ENCODE assay signal across 2 cellular contexts in the genomic region with DNA sequence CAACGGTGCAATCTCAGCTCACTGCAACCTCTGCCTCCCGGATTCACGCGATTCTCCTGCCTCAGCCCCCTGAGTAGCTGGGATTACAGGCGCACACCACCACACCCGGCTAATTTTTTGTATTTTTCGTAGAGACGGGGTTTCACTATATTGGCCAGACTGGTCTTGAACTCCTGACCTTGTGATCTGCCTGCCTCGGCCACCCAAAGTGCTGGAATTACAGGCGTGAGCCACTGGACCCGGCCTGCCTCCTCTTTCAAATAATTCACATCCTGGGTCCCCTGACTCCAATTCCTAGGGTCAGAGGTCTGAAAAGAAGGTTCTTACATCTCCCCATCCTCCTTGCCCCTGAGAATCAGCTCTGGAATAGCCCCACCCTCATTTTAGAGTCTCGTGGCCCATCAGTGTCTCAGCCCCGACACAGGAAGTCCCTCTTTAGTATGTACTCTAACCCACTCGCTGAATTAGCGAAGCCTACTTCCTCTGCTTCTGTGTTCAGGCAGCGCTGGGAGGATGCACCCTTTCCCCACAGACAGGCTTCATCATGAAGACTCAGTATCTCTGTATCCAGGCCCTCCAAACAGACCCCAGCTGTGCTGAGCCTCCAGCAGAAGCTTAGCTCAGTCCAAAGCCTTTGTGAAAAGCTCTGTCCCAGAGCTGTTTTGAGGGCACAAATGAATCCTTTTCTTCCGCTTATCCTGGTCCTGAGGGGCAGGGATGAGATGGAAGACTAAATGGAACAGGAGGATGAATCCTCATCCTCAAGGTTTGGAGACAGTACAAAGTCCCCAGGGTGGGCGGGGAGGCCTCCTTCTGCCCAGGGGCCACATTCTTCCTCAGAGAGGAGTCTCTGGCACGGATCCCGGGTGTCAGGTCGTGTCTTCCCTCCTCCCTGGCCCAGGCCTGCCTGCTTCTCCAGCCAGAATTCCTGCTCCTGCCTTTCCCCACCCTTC.
TF ChIP-seq lines count a peak whose summit lies in the region.

No MANE protein-coding gene starts in this region.

TF ChIP-seq in A549, 52 proteins besides CTCF, POLR2A, EP300 and RAD21:
- no peak for TF ChIP-seq ZNF302 (CRISPR knock-in tag; IDR thresholded peaks at IDR 0.05)
- no peak for TF ChIP-seq POLR2AphosphoS2 (conservative IDR thresholded peaks at IDR 0.05; ENCODE audit: low read length)
- TF ChIP-seq HOXA7 (CRISPR knock-in tag; IDR thresholded peaks at IDR 0.05), result no peak
- TF ChIP-seq MAZ (IDR thresholded peaks at IDR 0.05; ENCODE audit: borderline replicate concordance, low read depth, low read length), result no peak
- TF ChIP-seq TFCP2L1 (CRISPR knock-in tag; IDR thresholded peaks at IDR 0.05), result no peak
- TF ChIP-seq, protein P1, sequence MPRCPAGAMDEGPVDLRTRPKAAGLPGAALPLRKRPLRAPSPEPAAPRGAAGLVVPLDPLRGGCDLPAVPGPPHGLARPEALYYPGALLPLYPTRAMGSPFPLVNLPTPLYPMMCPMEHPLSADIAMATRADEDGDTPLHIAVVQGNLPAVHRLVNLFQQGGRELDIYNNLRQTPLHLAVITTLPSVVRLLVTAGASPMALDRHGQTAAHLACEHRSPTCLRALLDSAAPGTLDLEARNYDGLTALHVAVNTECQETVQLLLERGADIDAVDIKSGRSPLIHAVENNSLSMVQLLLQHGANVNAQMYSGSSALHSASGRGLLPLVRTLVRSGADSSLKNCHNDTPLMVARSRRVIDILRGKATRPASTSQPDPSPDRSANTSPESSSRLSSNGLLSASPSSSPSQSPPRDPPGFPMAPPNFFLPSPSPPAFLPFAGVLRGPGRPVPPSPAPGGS (IDR thresholded peaks at IDR 0.05), result no peak
- TF ChIP-seq RCOR1 (IDR thresholded peaks at IDR 0.05; ENCODE audit: low read depth, low read length), result no peak
- TF ChIP-seq, protein P2, sequence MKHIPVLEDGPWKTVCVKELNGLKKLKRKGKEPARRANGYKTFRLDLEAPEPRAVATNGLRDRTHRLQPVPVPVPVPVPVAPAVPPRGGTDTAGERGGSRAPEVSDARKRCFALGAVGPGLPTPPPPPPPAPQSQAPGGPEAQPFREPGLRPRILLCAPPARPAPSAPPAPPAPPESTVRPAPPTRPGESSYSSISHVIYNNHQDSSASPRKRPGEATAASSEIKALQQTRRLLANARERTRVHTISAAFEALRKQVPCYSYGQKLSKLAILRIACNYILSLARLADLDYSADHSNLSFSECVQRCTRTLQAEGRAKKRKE (CRISPR knock-in tag; IDR thresholded peaks at IDR 0.05; ENCODE audit: low read depth), result no peak
- TF ChIP-seq JUNB (IDR thresholded peaks at IDR 0.05), result no peak
- TF ChIP-seq, protein P3, sequence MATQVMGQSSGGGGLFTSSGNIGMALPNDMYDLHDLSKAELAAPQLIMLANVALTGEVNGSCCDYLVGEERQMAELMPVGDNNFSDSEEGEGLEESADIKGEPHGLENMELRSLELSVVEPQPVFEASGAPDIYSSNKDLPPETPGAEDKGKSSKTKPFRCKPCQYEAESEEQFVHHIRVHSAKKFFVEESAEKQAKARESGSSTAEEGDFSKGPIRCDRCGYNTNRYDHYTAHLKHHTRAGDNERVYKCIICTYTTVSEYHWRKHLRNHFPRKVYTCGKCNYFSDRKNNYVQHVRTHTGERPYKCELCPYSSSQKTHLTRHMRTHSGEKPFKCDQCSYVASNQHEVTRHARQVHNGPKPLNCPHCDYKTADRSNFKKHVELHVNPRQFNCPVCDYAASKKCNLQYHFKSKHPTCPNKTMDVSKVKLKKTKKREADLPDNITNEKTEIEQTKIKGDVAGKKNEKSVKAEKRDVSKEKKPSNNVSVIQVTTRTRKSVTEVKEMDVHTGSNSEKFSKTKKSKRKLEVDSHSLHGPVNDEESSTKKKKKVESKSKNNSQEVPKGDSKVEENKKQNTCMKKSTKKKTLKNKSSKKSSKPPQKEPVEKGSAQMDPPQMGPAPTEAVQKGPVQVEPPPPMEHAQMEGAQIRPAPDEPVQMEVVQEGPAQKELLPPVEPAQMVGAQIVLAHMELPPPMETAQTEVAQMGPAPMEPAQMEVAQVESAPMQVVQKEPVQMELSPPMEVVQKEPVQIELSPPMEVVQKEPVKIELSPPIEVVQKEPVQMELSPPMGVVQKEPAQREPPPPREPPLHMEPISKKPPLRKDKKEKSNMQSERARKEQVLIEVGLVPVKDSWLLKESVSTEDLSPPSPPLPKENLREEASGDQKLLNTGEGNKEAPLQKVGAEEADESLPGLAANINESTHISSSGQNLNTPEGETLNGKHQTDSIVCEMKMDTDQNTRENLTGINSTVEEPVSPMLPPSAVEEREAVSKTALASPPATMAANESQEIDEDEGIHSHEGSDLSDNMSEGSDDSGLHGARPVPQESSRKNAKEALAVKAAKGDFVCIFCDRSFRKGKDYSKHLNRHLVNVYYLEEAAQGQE (IDR thresholded peaks at IDR 0.05), result no peak
- no peak for TF ChIP-seq PHF8 (IDR thresholded peaks at IDR 0.05; ENCODE audit: borderline replicate concordance, low read depth)
- no peak for TF ChIP-seq HOXB13 (CRISPR knock-in tag; IDR thresholded peaks at IDR 0.05; ENCODE audit: low read depth)
- TF ChIP-seq CHD2 (IDR thresholded peaks at IDR 0.05; ENCODE audit: low read length, partially characterized antibody), result no peak
- TF ChIP-seq RFX5 (IDR thresholded peaks at IDR 0.05), result no peak
- TF ChIP-seq MAFK (IDR thresholded peaks at IDR 0.05; ENCODE audit: partially characterized antibody), result no peak
- no peak for TF ChIP-seq TP53 (CRISPR knock-in tag; IDR thresholded peaks at IDR 0.05)
- TF ChIP-seq FOXS1 (CRISPR knock-in tag; IDR thresholded peaks at IDR 0.05), result no peak
- no peak for TF ChIP-seq CBX2 (IDR thresholded peaks at IDR 0.05; ENCODE audit: borderline replicate concordance, low read depth)
- TF ChIP-seq ESRRA (IDR thresholded peaks at IDR 0.05; ENCODE audit: borderline replicate concordance, low read length), result no peak
- TF ChIP-seq CHD4 (IDR thresholded peaks at IDR 0.05; ENCODE audit: borderline replicate concordance), result no peak

TF ChIP-seq in K562, 482 proteins besides CTCF, POLR2A, EP300 and RAD21:
- TF ChIP-seq ZC3H8 (IDR thresholded peaks at IDR 0.05) (no peak), SPI1 (IDR thresholded peaks at IDR 0.05; ENCODE audit: borderline replicate concordance, low read depth, low read length) (peak; percentile 18; the same call in 1 of the 2 replicates), CXXC5 (CRISPR knock-in tag; IDR thresholded peaks at IDR 0.05) (peak; percentile 7; the same call in 1 of the 2 replicates)
- TF ChIP-seq, protein P4, sequence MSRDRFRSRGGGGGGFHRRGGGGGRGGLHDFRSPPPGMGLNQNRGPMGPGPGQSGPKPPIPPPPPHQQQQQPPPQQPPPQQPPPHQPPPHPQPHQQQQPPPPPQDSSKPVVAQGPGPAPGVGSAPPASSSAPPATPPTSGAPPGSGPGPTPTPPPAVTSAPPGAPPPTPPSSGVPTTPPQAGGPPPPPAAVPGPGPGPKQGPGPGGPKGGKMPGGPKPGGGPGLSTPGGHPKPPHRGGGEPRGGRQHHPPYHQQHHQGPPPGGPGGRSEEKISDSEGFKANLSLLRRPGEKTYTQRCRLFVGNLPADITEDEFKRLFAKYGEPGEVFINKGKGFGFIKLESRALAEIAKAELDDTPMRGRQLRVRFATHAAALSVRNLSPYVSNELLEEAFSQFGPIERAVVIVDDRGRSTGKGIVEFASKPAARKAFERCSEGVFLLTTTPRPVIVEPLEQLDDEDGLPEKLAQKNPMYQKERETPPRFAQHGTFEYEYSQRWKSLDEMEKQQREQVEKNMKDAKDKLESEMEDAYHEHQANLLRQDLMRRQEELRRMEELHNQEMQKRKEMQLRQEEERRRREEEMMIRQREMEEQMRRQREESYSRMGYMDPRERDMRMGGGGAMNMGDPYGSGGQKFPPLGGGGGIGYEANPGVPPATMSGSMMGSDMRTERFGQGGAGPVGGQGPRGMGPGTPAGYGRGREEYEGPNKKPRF (IDR thresholded peaks at IDR 0.05; ENCODE audit: low read depth, low read length), result no peak
